1 cellular context compared by ENCODE assay signal in the genomic region with DNA sequence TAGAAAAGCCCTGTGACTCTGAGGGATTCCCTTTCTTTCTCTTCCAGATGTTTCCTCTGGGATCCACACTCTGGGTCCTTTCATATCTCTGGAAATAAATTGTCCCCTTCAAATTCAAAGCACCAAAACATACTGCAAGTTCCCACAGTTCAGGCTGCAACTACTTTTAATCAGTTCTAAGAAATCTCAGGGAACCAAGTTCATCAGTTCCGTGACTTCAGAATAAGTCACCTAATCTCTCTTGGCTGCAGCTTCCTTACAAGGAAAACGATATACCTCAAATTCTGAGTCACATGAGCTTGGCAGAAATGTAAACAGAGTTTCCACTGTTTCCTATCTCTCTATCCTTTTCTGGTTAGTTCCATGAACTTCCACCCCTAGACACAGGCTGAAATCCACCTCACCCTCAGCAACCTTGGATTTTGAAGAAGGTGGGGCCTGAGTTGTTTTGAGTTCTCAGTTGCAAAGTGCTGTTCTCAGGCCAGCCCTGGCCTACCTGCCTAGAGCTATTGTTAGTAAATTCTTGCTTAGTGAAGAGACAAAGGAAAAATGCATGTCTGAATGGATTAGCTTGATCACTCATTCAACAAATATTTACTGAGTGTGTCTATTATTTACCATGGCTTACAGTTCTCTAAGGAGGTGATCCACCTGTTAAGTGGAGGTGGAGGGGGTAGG.
TF ChIP-seq lines count a peak whose summit lies in the region.

No MANE protein-coding gene starts in this region.

TF ChIP-seq in SK-N-SH treated with all-trans-retinoic acid at 6 μM for 48 hours, 23 proteins besides CTCF, POLR2A, EP300 and RAD21 (continued from another document):
- TF ChIP-seq, protein P1, sequence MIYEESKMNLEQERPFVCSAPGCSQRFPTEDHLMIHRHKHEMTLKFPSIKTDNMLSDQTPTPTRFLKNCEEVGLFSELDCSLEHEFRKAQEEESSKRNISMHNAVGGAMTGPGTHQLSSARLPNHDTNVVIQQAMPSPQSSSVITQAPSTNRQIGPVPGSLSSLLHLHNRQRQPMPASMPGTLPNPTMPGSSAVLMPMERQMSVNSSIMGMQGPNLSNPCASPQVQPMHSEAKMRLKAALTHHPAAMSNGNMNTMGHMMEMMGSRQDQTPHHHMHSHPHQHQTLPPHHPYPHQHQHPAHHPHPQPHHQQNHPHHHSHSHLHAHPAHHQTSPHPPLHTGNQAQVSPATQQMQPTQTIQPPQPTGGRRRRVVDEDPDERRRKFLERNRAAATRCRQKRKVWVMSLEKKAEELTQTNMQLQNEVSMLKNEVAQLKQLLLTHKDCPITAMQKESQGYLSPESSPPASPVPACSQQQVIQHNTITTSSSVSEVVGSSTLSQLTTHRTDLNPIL (CRISPR knock-in tag; IDR thresholded peaks at IDR 0.05; ENCODE audit: low read depth): no peak
- TF ChIP-seq OSR1 (CRISPR knock-in tag; IDR thresholded peaks at IDR 0.05) (no peak), RARB (CRISPR knock-in tag; IDR thresholded peaks at IDR 0.05) (no peak), ZC3H10 (CRISPR knock-in tag; IDR thresholded peaks at IDR 0.05) (no peak), ZNF565 (CRISPR knock-in tag; conservative IDR thresholded peaks at IDR 0.05; ENCODE audit: low read depth) (no peak), ZNF70 (CRISPR knock-in tag; IDR thresholded peaks at IDR 0.05) (no peak)
